In genomic region chr5:132260714-132261615, GRCh38 we compare ENCODE assay signal across 9 cellular contexts. TPM values are rescaled to one million over a fixed set of nuclear protein-coding genes. Genes with fewer than 3 reads are reported as not detected.
DNase-seq lines count a peak whose midpoint lies in the region; ATAC-seq and TF ChIP-seq lines count a peak whose summit lies in the region.
"Had no signal": no experiment of that assay in that cellular context is flagged by ENCODE, and none has a peak within 500 bp of the region (broad histone marks: within the 10 kb centered on the region; RNA-seq: fewer than 3 reads in every experiment).

No MANE protein-coding gene starts in this region.

- DNase-seq in activated T-helper 2 cell treated with anti-CD3 and anti-CD28 coated beads, Interferon-gamma antibody, Interleukin-2, Interleukin-4, amounts not matched to agents 10 μg/mL and 5 μg/mL and 100 μg/mL, durations not matched to agents 14 hours and 24 hours and 36 hours (ENCODE audit: low spot score), result no peak
- DNase-seq in head of caudate nucleus, result peak; percentile 46 to 96 (median 81)
- peak; percentile 68 for DNase-seq in stimulated activated CD4-positive, alpha-beta T cell treated with anti-CD3 and anti-CD28 coated beads, Interleukin-15, amount 100 ng/mL, for 24 hours
- DNase-seq in NCI-H146 treated with DMSO at 0.1 percent for 48 hours (lab: John Stamatoyannopoulos, UW; ENCODE audit: unreplicated experiment), result no peak
- no peak for DNase-seq in iPS-NIHi7 (ENCODE audit: extremely low spot score)
- DNase-seq in lower lobe of right lung, result no peak

- no peaks in the 10 kb centered on the region for H3K36me3 Mint-ChIP-seq in activated T-helper 2 cell treated with anti-CD3 and anti-CD28 coated beads, Interferon-gamma antibody, Interleukin-2, Interleukin-4, amounts not matched to agents 10 μg/mL and 5 μg/mL and 100 μg/mL, durations not matched to agents 14 hours and 24 hours and 36 hours (ENCODE audit: low read depth)

- H3K27ac ChIP-seq in lower lobe of right lung, result no peak overlapping the region

- intact Hi-C loops in activated T-helper 2 cell treated with anti-CD3 and anti-CD28 coated beads, Interferon-gamma antibody, Interleukin-2, Interleukin-4, amounts not matched to agents 10 μg/mL and 5 μg/mL and 100 μg/mL, durations not matched to agents 14 hours and 24 hours and 36 hours (cut with micrococcal nuclease), result loop anchor here (2.0 to 5.0 kb wide), 3 partner anchors 18 to 34 kb away; partner anchors contain the start of gene P4HA2
- intact Hi-C loops in head of caudate nucleus (cut with DNase I) (no loop called here), lower lobe of right lung (cut with DNase I) (no loop called here)

- no peaks in the 10 kb centered on the region for H3K36me3 ChIP-seq in lower lobe of right lung

- ATAC-seq in GM18511 (IDR thresholded peaks at IDR 0.05; ENCODE audit: unreplicated experiment) (peak; percentile 78), HG03432 (IDR thresholded peaks at IDR 0.05; ENCODE audit: unreplicated experiment) (peak; percentile 65), lower lobe of right lung (no peak)

- no peak overlapping the region for H3K4me3 ChIP-seq in lower lobe of right lung

- H3K27me3 ChIP-seq in lower lobe of right lung (ENCODE audit: low read depth), result peaks cover 9% of the 10 kb centered on the region

- peaks cover 52% of the 10 kb centered on the region for H3K4me1 ChIP-seq in lower lobe of right lung

- H3K9me3 ChIP-seq in lower lobe of right lung, result no peaks in the 10 kb centered on the region

- H3K27ac Mint-ChIP-seq in activated T-helper 2 cell treated with anti-CD3 and anti-CD28 coated beads, Interferon-gamma antibody, Interleukin-2, Interleukin-4, amounts not matched to agents 10 μg/mL and 5 μg/mL and 100 μg/mL, durations not matched to agents 14 hours and 24 hours and 36 hours, result peak overlapping the region; percentile 64

- peaks cover 10% of the 10 kb centered on the region for H3K27me3 Mint-ChIP-seq in activated T-helper 2 cell treated with anti-CD3 and anti-CD28 coated beads, Interferon-gamma antibody, Interleukin-2, Interleukin-4, amounts not matched to agents 10 μg/mL and 5 μg/mL and 100 μg/mL, durations not matched to agents 14 hours and 24 hours and 36 hours (ENCODE audit: low read depth)

- H3K9me3 Mint-ChIP-seq in activated T-helper 2 cell treated with anti-CD3 and anti-CD28 coated beads, Interferon-gamma antibody, Interleukin-2, Interleukin-4, amounts not matched to agents 10 μg/mL and 5 μg/mL and 100 μg/mL, durations not matched to agents 14 hours and 24 hours and 36 hours, result no peaks in the 10 kb centered on the region

- TF ChIP-seq CTCF in lower lobe of right lung (IDR thresholded peaks at IDR 0.05), result no peak

- H3K4me3 Mint-ChIP-seq in activated T-helper 2 cell treated with anti-CD3 and anti-CD28 coated beads, Interferon-gamma antibody, Interleukin-2, Interleukin-4, amounts not matched to agents 10 μg/mL and 5 μg/mL and 100 μg/mL, durations not matched to agents 14 hours and 24 hours and 36 hours (ENCODE audit: low read depth), result peak overlapping the region; percentile 31

- H3K4me1 Mint-ChIP-seq in activated T-helper 2 cell treated with anti-CD3 and anti-CD28 coated beads, Interferon-gamma antibody, Interleukin-2, Interleukin-4, amounts not matched to agents 10 μg/mL and 5 μg/mL and 100 μg/mL, durations not matched to agents 14 hours and 24 hours and 36 hours (ENCODE audit: low read depth), result peaks cover 50% of the 10 kb centered on the region

RNA-seq across cellular contexts. Expression of gene PDLIM4, which starts 3.5 kb away (rescaled TPM):
- 1.2 and 2.0 TPM in 2 replicates for total RNA-seq in activated T-helper 2 cell treated with anti-CD3 and anti-CD28 coated beads, Interferon-gamma antibody, Interleukin-2, Interleukin-4, amounts not matched to agents 10 μg/mL and 5 μg/mL and 100 μg/mL, durations not matched to agents 14 hours and 24 hours and 36 hours
- 6.7 TPM for total RNA-seq in lower lobe of right lung
- total RNA-seq: NCI-H460 had no signal

RNA-seq across cellular contexts. Expression of gene SLC22A4, which starts 33.2 kb away (rescaled TPM):
- 1.7 and 2.3 TPM in 2 replicates for total RNA-seq in activated T-helper 2 cell treated with anti-CD3 and anti-CD28 coated beads, Interferon-gamma antibody, Interleukin-2, Interleukin-4, amounts not matched to agents 10 μg/mL and 5 μg/mL and 100 μg/mL, durations not matched to agents 14 hours and 24 hours and 36 hours
- 8.5 TPM for total RNA-seq in lower lobe of right lung

RNA-seq across cellular contexts. Expression of gene P4HA2, which starts 33.3 kb away (rescaled TPM):
- 44.9 and 47.0 TPM in 2 replicates for total RNA-seq in activated T-helper 2 cell treated with anti-CD3 and anti-CD28 coated beads, Interferon-gamma antibody, Interleukin-2, Interleukin-4, amounts not matched to agents 10 μg/mL and 5 μg/mL and 100 μg/mL, durations not matched to agents 14 hours and 24 hours and 36 hours
- 75.7 TPM for total RNA-seq in lower lobe of right lung

Comparison
In these comparisons a context has a peak if more than half of its experiments do, and no peak if none do; other contexts are left out.
1. ATAC-seq: peak in GM18511 (single experiment) and HG03432 (single experiment); none in lower lobe of right lung (0 of 2).
2. DNase-seq: peak in head of caudate nucleus (42 of 42) and stimulated activated CD4-positive, alpha-beta T cell treated with anti-CD3 and anti-CD28 coated beads, Interleukin-15, amount 100 ng/mL, for 24 hours (single experiment); none in activated T-helper 2 cell treated with anti-CD3 and anti-CD28 coated beads, Interferon-gamma antibody, Interleukin-2, Interleukin-4, amounts not matched to agents 10 μg/mL and 5 μg/mL and 100 μg/mL, durations not matched to agents 14 hours and 24 hours and 36 hours (single experiment), NCI-H146 treated with DMSO at 0.1 percent for 48 hours (single experiment), iPS-NIHi7 (single experiment) and lower lobe of right lung (single experiment).